25 cellular contexts compared by ENCODE assay signal in genomic region chr9:125089331-125089730, GRCh38. TPM values are rescaled to one million over a fixed set of nuclear protein-coding genes. Genes with fewer than 3 reads are reported as not detected.
DNase-seq lines count a peak whose midpoint lies in the region; ATAC-seq and TF ChIP-seq lines count a peak whose summit lies in the region.
"Had no signal": no experiment of that assay in that cellular context is flagged by ENCODE, and none has a peak within 500 bp of the region (broad histone marks: within the 10 kb centered on the region; RNA-seq: fewer than 3 reads in every experiment).

No MANE protein-coding gene starts in this region.

- intact Hi-C loops in activated CD4-positive, alpha-beta T cell treated with anti-CD3 and anti-CD28 coated beads for 36 hours (cut with DNase I, micrococcal nuclease) = no loop called here

- DNase-seq in activated CD4-positive, alpha-beta T cell treated with anti-CD3 and anti-CD28 coated beads for 36 hours = no peak
- no peak for DNase-seq in activated CD4-positive, alpha-beta T cell treated with anti-CD3 and anti-CD28 coated beads, Interleukin-2, amount 50 U/mL, for 48 hours
- DNase-seq in GM13977 (ENCODE audit: low spot score) = peak; percentile 55
- no peak for DNase-seq in central memory CD8-positive, alpha-beta T cell (ENCODE audit: low spot score in 2 of 2)
- DNase-seq in stimulated activated CD4-positive, alpha-beta T cell treated with anti-CD3 and anti-CD28 coated beads, Interleukin-2, amount 100 ng/mL, for 48 hours = no peak
- DNase-seq: activated CD8-positive, alpha-beta memory T cell treated with anti-CD3 and anti-CD28 coated beads for 24 hours; activated naive CD4-positive, alpha-beta T cell treated with Interleukin-2 at 50 U/mL for 16 hours; activated T-cell treated with anti-CD3 and anti-CD28 coated beads, Interleukin-2, amount 50 U/mL, for 24 hours; cerebellar nuclear complex; dermis blood vessel endothelial cell; DMS79; endodermal cell; H9; NCI-H1092; NCI-H1694; pancreas; retina; stomach; SW 1271; T-helper 9 cell had no signal

- no peak overlapping the region for H3K27ac Mint-ChIP-seq in activated CD4-positive, alpha-beta T cell treated with anti-CD3 and anti-CD28 coated beads for 36 hours
- H3K27ac Mint-ChIP-seq in central memory CD8-positive, alpha-beta T cell (ENCODE audit: low read depth) = peak overlapping the region; percentile 62
- H3K27ac Mint-ChIP-seq: activated T-cell treated with anti-CD3 and anti-CD28 coated beads, Interleukin-2, amount 50 U/mL, for 24 hours; endodermal cell; H9 had no signal

- no peak for TF ChIP-seq CTCF in GM13977 (IDR thresholded peaks at IDR 0.05; ENCODE audit: extremely low read depth, insufficient read depth, missing control alignments)

- POLR2A ChIA-PET in activated CD4-positive, alpha-beta T cell treated with anti-CD3 and anti-CD28 coated beads for 36 hours (lab: Charles Lee) = interaction anchor here (0.6 kb wide), 2 partner anchors 15 to 1066 kb away, joined by 3 read pairs; no protein-coding TSS in a partner anchor

- ATAC-seq in activated CD4-positive, alpha-beta T cell treated with anti-CD3 and anti-CD28 coated beads for 36 hours = peak; percentile 72
- ATAC-seq in HG02610 (IDR thresholded peaks at IDR 0.05; ENCODE audit: unreplicated experiment) (peak; percentile 75), GM19351 (IDR thresholded peaks at IDR 0.05; ENCODE audit: unreplicated experiment) (no peak), GM21576 (IDR thresholded peaks at IDR 0.05; ENCODE audit: unreplicated experiment) (no peak)
- no peak for ATAC-seq in central memory CD8-positive, alpha-beta T cell (replicated peaks; ENCODE audit: extremely low read depth, poor library complexity, severe bottlenecking)
- ATAC-seq: pancreas had no signal

- no peaks in the 10 kb centered on the region for H3K9me3 Mint-ChIP-seq in activated CD4-positive, alpha-beta T cell treated with anti-CD3 and anti-CD28 coated beads for 36 hours (ENCODE audit: low read depth)
- H3K9me3 Mint-ChIP-seq in central memory CD8-positive, alpha-beta T cell = no peaks in the 10 kb centered on the region
- H3K9me3 Mint-ChIP-seq: activated T-cell treated with anti-CD3 and anti-CD28 coated beads, Interleukin-2, amount 50 U/mL, for 24 hours had no signal

- H3K4me3 Mint-ChIP-seq in activated CD4-positive, alpha-beta T cell treated with anti-CD3 and anti-CD28 coated beads for 36 hours = no peak overlapping the region
- no peak overlapping the region for H3K4me3 Mint-ChIP-seq in central memory CD8-positive, alpha-beta T cell
- H3K4me3 Mint-ChIP-seq: activated T-cell treated with anti-CD3 and anti-CD28 coated beads, Interleukin-2, amount 50 U/mL, for 24 hours; brain; endodermal cell; H9; neural crest cell had no signal

- peaks cover 5% of the 10 kb centered on the region for H3K36me3 Mint-ChIP-seq in activated CD4-positive, alpha-beta T cell treated with anti-CD3 and anti-CD28 coated beads for 36 hours (ENCODE audit: low read depth)
- H3K36me3 Mint-ChIP-seq in central memory CD8-positive, alpha-beta T cell (ENCODE audit: insufficient read depth) = no peaks in the 10 kb centered on the region

- in situ Hi-C loops in GM13977 (cut with MboI; ENCODE audit: low pct_unique_long_range_greater_than_20kb, low sequenced_read_pairs, unreplicated experiment) = no loop called here

- CTCF ChIA-PET in activated CD4-positive, alpha-beta T cell treated with anti-CD3 and anti-CD28 coated beads for 36 hours (lab: Charles Lee) = interaction anchor here (1.1 to 1.4 kb wide), 3 partner anchors 14 to 37 kb away, joined by 3 to 6 read pairs (median 3); no protein-coding TSS in a partner anchor

- peaks cover 11% of the 10 kb centered on the region for H3K4me1 Mint-ChIP-seq in activated CD4-positive, alpha-beta T cell treated with anti-CD3 and anti-CD28 coated beads for 36 hours
- peaks cover 5% of the 10 kb centered on the region for H3K4me1 Mint-ChIP-seq in central memory CD8-positive, alpha-beta T cell
- H3K4me1 Mint-ChIP-seq: endodermal cell had no signal

- no peaks in the 10 kb centered on the region for H3K27me3 Mint-ChIP-seq in activated CD4-positive, alpha-beta T cell treated with anti-CD3 and anti-CD28 coated beads for 36 hours
- no peaks in the 10 kb centered on the region for H3K27me3 Mint-ChIP-seq in central memory CD8-positive, alpha-beta T cell
- H3K27me3 Mint-ChIP-seq: activated T-cell treated with anti-CD3 and anti-CD28 coated beads, Interleukin-2, amount 50 U/mL, for 24 hours had no signal

RNA-seq across cellular contexts. Expression of gene SCAI, which starts 54.0 kb away (rescaled TPM):
- total RNA-seq in activated CD4-positive, alpha-beta T cell treated with anti-CD3 and anti-CD28 coated beads for 36 hours = 10 to 100 TPM; 13.0 to 13.8 TPM

Comparison
In these comparisons a context has a peak if more than half of its experiments do, and no peak if none do; other contexts are left out.
1. ATAC-seq: peak in activated CD4-positive, alpha-beta T cell treated with anti-CD3 and anti-CD28 coated beads for 36 hours (single experiment) and HG02610 (single experiment); none in central memory CD8-positive, alpha-beta T cell (single experiment), GM19351 (single experiment) and GM21576 (single experiment).